Comparison of ENCODE assay signal across 1 cellular context in genomic region chr5:36392186-36392585, GRCh38.
TF ChIP-seq lines count a peak whose summit lies in the region.

No MANE protein-coding gene starts in this region.

TF ChIP-seq in K562, 482 proteins besides CTCF, POLR2A, EP300 and RAD21 (continued from another document):
- TF ChIP-seq ZNF609 (CRISPR knock-in tag; IDR thresholded peaks at IDR 0.05; ENCODE audit: borderline replicate concordance): no peak
